ENCODE assay signal across 13 cellular contexts in the genomic region with DNA sequence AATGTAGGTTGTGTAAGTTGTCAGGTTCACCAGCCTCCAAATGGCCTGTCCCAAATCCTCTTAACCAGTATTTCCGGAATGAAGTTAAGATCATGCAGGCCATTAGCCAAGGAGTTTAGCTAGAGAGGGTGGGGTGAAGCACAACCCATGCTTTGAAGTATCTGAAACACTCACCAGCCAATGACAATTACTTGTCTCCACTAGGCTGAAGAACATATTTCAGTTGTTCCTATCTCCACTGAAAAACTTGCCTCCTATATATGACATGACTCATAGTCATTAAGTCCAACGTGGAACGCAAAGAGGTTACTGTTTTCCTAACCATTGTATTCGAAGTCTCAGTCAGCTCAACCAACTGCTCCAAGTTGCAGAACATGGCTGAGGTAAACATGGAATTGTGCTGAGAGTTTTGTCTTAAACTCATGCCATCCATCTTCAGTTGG. TPM values are rescaled to one million over a fixed set of nuclear protein-coding genes. Genes with fewer than 3 reads are reported as not detected.
DNase-seq lines count a peak whose midpoint lies in the region; ATAC-seq and TF ChIP-seq lines count a peak whose summit lies in the region.
"Had no signal": no experiment of that assay in that cellular context is flagged by ENCODE, and none has a peak within 500 bp of the region (broad histone marks: within the 10 kb centered on the region; RNA-seq: fewer than 3 reads in every experiment).

No MANE protein-coding gene starts in this region.

- no peak overlapping the region for H3K9ac ChIP-seq in PC-3 (ENCODE audit: low read length)

- TF ChIP-seq CTCF in PC-3 (conservative IDR thresholded peaks at IDR 0.05; ENCODE audit: low read depth, low read length) (no peak), left lung (IDR thresholded peaks at IDR 0.05) (no peak), CD14-positive monocyte (IDR thresholded peaks at IDR 0.05) (no peak)

- CTCF ChIA-PET in PC-3 (lab: Charles Lee), result no interaction called here

- peak; percentile 57 for ATAC-seq in PC-3
- ATAC-seq in left lung, result no peak
- ATAC-seq: Right ventricle myocardium inferior, sciatic nerve had no signal

- DNase-seq in T-helper 1 cell (no peak), PC-3 (peak; percentile 79), dermis blood vessel endothelial cell (peak; percentile 33), renal cortical epithelial cell (ENCODE audit: low read depth) (peak; percentile 67), left lung (no peak), H4 (ENCODE audit: low spot score) (no peak), CD14-positive monocyte (ENCODE audit: low spot score) (no peak)
- DNase-seq: NCI-H526 treated with DMSO at 0.1 percent for 48 hours, tibial artery had no signal

- POLR2A ChIA-PET in PC-3 (lab: Charles Lee; ENCODE audit: unreplicated experiment), result no interaction called here

- no peak overlapping the region for H3K4me3 ChIP-seq in PC-3 (ENCODE audit: low read length)
- H3K4me3 ChIP-seq in left lung, result no peak overlapping the region
- H3K4me3 ChIP-seq: tibial artery had no signal

- no peaks in the 10 kb centered on the region for H4K20me1 ChIP-seq in PC-3 (ENCODE audit: low read length)

- H3K9me2 ChIP-seq in PC-3 (replicated peaks; ENCODE audit: low read length), result no peaks in the 10 kb centered on the region

- H3K36me3 ChIP-seq in PC-3 (ENCODE audit: low read depth, low read length) (no peaks in the 10 kb centered on the region), left lung (no peaks in the 10 kb centered on the region)
- H3K36me3 ChIP-seq: tibial artery had no signal

- intact Hi-C loops in PC-3 (cut with micrococcal nuclease) (no loop called here), left lung (cut with DNase I) (no loop called here), CD14-positive monocyte (cut with micrococcal nuclease) (no loop called here)

- peaks cover 5% of the 10 kb centered on the region for H3K36me3 Mint-ChIP-seq in T-helper 1 cell treated with Interleukin-12 subunit alpha and Interleukin-12 subunit beta and Interleukin-4 antibody, amounts not matched to agents 30 μg/mL and 1 μg/mL, for 36 hours (ENCODE audit: low read depth)
- H3K36me3 Mint-ChIP-seq in CD14-positive monocyte, result peaks cover 4 to 6% of the 10 kb centered on the region in 2 donors

- peaks cover 10% of the 10 kb centered on the region for H3K9me3 Mint-ChIP-seq in T-helper 1 cell treated with Interleukin-12 subunit alpha and Interleukin-12 subunit beta and Interleukin-4 antibody, amounts not matched to agents 30 μg/mL and 1 μg/mL, for 36 hours
- H3K9me3 Mint-ChIP-seq in CD14-positive monocyte, result peaks cover 5 to 18% (median 11%) of the 10 kb centered on the region in 7 donors
- H3K9me3 Mint-ChIP-seq: nephron had no signal

- H3K27ac ChIP-seq in PC-3 (ENCODE audit: low read length), result peak overlapping the region; percentile 50
- no peak overlapping the region for H3K27ac ChIP-seq in left lung
- H3K27ac ChIP-seq: tibial artery had no signal

- no peak overlapping the region for H3K4me3 Mint-ChIP-seq in T-helper 1 cell treated with Interleukin-12 subunit alpha and Interleukin-12 subunit beta and Interleukin-4 antibody, amounts not matched to agents 30 μg/mL and 1 μg/mL, for 36 hours
- no peak overlapping the region for H3K4me3 Mint-ChIP-seq in CD14-positive monocyte
- H3K4me3 Mint-ChIP-seq: nephron had no signal

- H3K27me3 Mint-ChIP-seq in T-helper 1 cell treated with Interleukin-12 subunit alpha and Interleukin-12 subunit beta and Interleukin-4 antibody, amounts not matched to agents 30 μg/mL and 1 μg/mL, for 36 hours (ENCODE audit: low read depth), result no peaks in the 10 kb centered on the region
- H3K27me3 Mint-ChIP-seq in CD14-positive monocyte (ENCODE audit: low read depth in 3 of 3), result peaks cover 0 to 2% (median 2%) of the 10 kb centered on the region in 3 donors

- H3K9me3 ChIP-seq in PC-3 (ENCODE audit: low read length), result no peaks in the 10 kb centered on the region
- H3K9me3 ChIP-seq in left lung, result peaks cover 0 to 4% of the 10 kb centered on the region in 2 donors
- H3K9me3 ChIP-seq: tibial artery had no signal

- H3K4me2 ChIP-seq in PC-3 (ENCODE audit: low read length), result peak overlapping the region; percentile 22; the same call in 1 of the 2 replicates

- no peaks in the 10 kb centered on the region for H3K79me2 ChIP-seq in PC-3 (ENCODE audit: low read length)

- H3F3A ChIP-seq in PC-3 (ENCODE audit: low read length, unreplicated experiment), result peaks cover 4% of the 10 kb centered on the region

- no peak overlapping the region for H2AFZ ChIP-seq in PC-3 (ENCODE audit: low read length)

- H3K4me1 Mint-ChIP-seq in T-helper 1 cell treated with Interleukin-12 subunit alpha and Interleukin-12 subunit beta and Interleukin-4 antibody, amounts not matched to agents 30 μg/mL and 1 μg/mL, for 36 hours (ENCODE audit: low read depth), result peaks cover 51% of the 10 kb centered on the region
- peaks cover 12% of the 10 kb centered on the region for H3K4me1 Mint-ChIP-seq in CD14-positive monocyte

- H3K27ac Mint-ChIP-seq in T-helper 1 cell treated with Interleukin-12 subunit alpha and Interleukin-12 subunit beta and Interleukin-4 antibody, amounts not matched to agents 30 μg/mL and 1 μg/mL, for 36 hours, result peak overlapping the region; percentile 18
- H3K27ac Mint-ChIP-seq in CD14-positive monocyte, result peak overlapping the region in 2 of 7 donors; percentile 25 to 66
- H3K27ac Mint-ChIP-seq: nephron had no signal

- H3K4me1 ChIP-seq in PC-3 (ENCODE audit: insufficient read depth, low read length) (peaks cover 39% of the 10 kb centered on the region), left lung (peaks cover 0 to 13% of the 10 kb centered on the region in 2 donors)
- H3K4me1 ChIP-seq: tibial artery had no signal

- no TSS peak for BruUV-seq in PC-3 (replicated peaks; lab: Mats Ljungman, UMichigan)

- H3K27me3 ChIP-seq in PC-3 (ENCODE audit: low read length) (no peaks in the 10 kb centered on the region), left lung (no peaks in the 10 kb centered on the region)
- H3K27me3 ChIP-seq: tibial artery had no signal

RNA-seq across cellular contexts. Expression of gene TNFAIP3, which starts 37.4 kb away (rescaled TPM):
- total RNA-seq in PC-3 (2014; rRNA removed), result 21.9 TPM in 2 replicates
- total RNA-seq in dermis blood vessel endothelial cell, result 5.4 and 13.4 TPM in 2 replicates
- total RNA-seq in renal cortical epithelial cell, result 35.2 and 53.7 TPM in 2 replicates
- total RNA-seq in left lung, result 100 to 1,000 TPM in 1 of 2 donors, 10 to 100 TPM in 1; 22.6 to 102 TPM
- 0.41 and 0.45 TPM in 2 replicates for total RNA-seq in H4 (2014; rRNA removed; shearing (Covaris generic))
- polyA plus RNA-seq in CD14-positive monocyte, result 10 to 100 TPM; 35.5 to 38.4 TPM

Comparison
In these comparisons a context has a peak if more than half of its experiments do, and no peak if none do; other contexts are left out.
1. DNase-seq: peak in PC-3 (single experiment), dermis blood vessel endothelial cell (single experiment) and renal cortical epithelial cell (single experiment); none in T-helper 1 cell (0 of 5), left lung (0 of 2), H4 (single experiment) and CD14-positive monocyte (single experiment).